Comparison of ENCODE assay signal across 15 cellular contexts in the genomic region with DNA sequence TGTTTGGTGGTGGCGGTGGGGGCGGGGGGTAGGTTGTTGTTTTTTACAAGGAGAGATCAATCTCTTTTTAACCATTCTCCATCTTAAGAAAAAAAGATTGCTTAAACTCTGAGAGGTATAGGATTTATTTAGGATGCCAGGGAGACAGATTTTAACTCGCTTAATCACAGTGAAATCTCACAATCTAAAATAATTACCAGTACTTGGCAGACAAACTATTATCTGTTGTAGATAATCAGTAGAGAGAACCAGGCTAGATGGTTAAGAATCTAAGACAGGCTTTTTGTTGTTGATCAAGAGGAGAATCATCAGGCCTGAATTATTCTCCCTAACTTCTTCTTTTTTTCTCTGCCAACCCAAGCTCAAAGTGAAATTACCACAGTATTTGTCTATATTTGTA.
DNase-seq lines count a peak whose midpoint lies in the region; ATAC-seq and TF ChIP-seq lines count a peak whose summit lies in the region.
"Had no signal": no experiment of that assay in that cellular context is flagged by ENCODE, and none has a peak within 500 bp of the region (broad histone marks: within the 10 kb centered on the region; RNA-seq: fewer than 3 reads in every experiment).

No MANE protein-coding gene starts in this region.

- WGBS in mesendoderm (ENCODE audit: extremely low coverage, insufficient coverage, low lambda C conversion rate): no CpG with 5 or more reads among the region's 3 CpGs
- 78% methylated on average over 3 of the region's 3 CpGs for WGBS in smooth muscle cell (ENCODE audit: low lambda C conversion rate)

- H3K27ac Mint-ChIP-seq in activated naive CD8-positive, alpha-beta T cell treated with anti-CD3 and anti-CD28 coated beads, Interleukin-2, amount 50 U/mL, for 24 hours: no peak overlapping the region
- H3K27ac Mint-ChIP-seq: CD4-positive, alpha-beta memory T cell had no signal

- H2BK5ac ChIP-seq in mesendoderm (ENCODE audit: low read length): no peak overlapping the region

- no peaks in the 10 kb centered on the region for H3K27me3 Mint-ChIP-seq in activated naive CD8-positive, alpha-beta T cell treated with anti-CD3 and anti-CD28 coated beads, Interleukin-2, amount 50 U/mL, for 24 hours
- H3K27me3 Mint-ChIP-seq: CD4-positive, alpha-beta memory T cell had no signal

- H3K4me1 ChIP-seq in mesendoderm (ENCODE audit: control insufficient read depth, low read depth, low read length) (peaks cover 3% of the 10 kb centered on the region), smooth muscle cell (ENCODE audit: low read depth) (peaks cover 5% of the 10 kb centered on the region)

- no peak overlapping the region for H3K9ac ChIP-seq in mesendoderm (ENCODE audit: low read length)
- H3K9ac ChIP-seq in smooth muscle cell (ENCODE audit: low read depth): no peak overlapping the region

- H3K9me3 Mint-ChIP-seq in activated naive CD8-positive, alpha-beta T cell treated with anti-CD3 and anti-CD28 coated beads, Interleukin-2, amount 50 U/mL, for 24 hours: peaks cover 6% of the 10 kb centered on the region

- H3K79me1 ChIP-seq in mesendoderm (ENCODE audit: low read length): no peaks in the 10 kb centered on the region

- H2BK15ac ChIP-seq in mesendoderm (replicated peaks; ENCODE audit: low read depth): no peak overlapping the region

- no peak overlapping the region for H3K56ac ChIP-seq in mesendoderm (ENCODE audit: low read length)

- no peak overlapping the region for H2AK5ac ChIP-seq in mesendoderm (ENCODE audit: low read length)

- no peaks in the 10 kb centered on the region for H3K36me3 Mint-ChIP-seq in activated naive CD8-positive, alpha-beta T cell treated with anti-CD3 and anti-CD28 coated beads, Interleukin-2, amount 50 U/mL, for 24 hours (ENCODE audit: low read depth)
- H3K36me3 Mint-ChIP-seq: CD4-positive, alpha-beta memory T cell had no signal

- H3K4me1 Mint-ChIP-seq in activated naive CD8-positive, alpha-beta T cell treated with anti-CD3 and anti-CD28 coated beads, Interleukin-2, amount 50 U/mL, for 24 hours: no peaks in the 10 kb centered on the region
- H3K4me1 Mint-ChIP-seq: CD4-positive, alpha-beta memory T cell had no signal

- no peaks in the 10 kb centered on the region for H3K9me3 ChIP-seq in smooth muscle cell (replicated peaks; ENCODE audit: low read depth)

- no peaks in the 10 kb centered on the region for H4K20me1 ChIP-seq in smooth muscle cell (ENCODE audit: low read depth)

- H3K79me2 ChIP-seq in mesendoderm (ENCODE audit: control insufficient read depth, insufficient read depth, low read length): no peaks in the 10 kb centered on the region
- no peaks in the 10 kb centered on the region for H3K79me2 ChIP-seq in smooth muscle cell (ENCODE audit: low read depth)

- H3F3A ChIP-seq in smooth muscle cell (ENCODE audit: low read depth): no peaks in the 10 kb centered on the region

- H3K4me2 ChIP-seq in mesendoderm (ENCODE audit: low read length): no peak overlapping the region
- no peak overlapping the region for H3K4me2 ChIP-seq in smooth muscle cell

- ATAC-seq in SK-N-SH treated with all-trans-retinoic acid at 6 μM for 48 hours: no peak
- ATAC-seq in activated naive CD8-positive, alpha-beta T cell treated with anti-CD3 and anti-CD28 coated beads, Interleukin-2, amount 50 U/mL, for 24 hours: no peak

- no peak for TF ChIP-seq CTCF in smooth muscle cell (IDR thresholded peaks at IDR 0.05; ENCODE audit: borderline replicate concordance, insufficient read depth, poor library complexity, severe bottlenecking)

- no peak overlapping the region for H2BK120ac ChIP-seq in mesendoderm (ENCODE audit: low read depth, low read length)

- no peak overlapping the region for H3K4me3 Mint-ChIP-seq in activated naive CD8-positive, alpha-beta T cell treated with anti-CD3 and anti-CD28 coated beads, Interleukin-2, amount 50 U/mL, for 24 hours
- H3K4me3 Mint-ChIP-seq: CD4-positive, alpha-beta memory T cell had no signal

- DNase-seq in mesendoderm: peak; percentile 28
- no peak for DNase-seq in smooth muscle cell (lab: John Stamatoyannopoulos, UW; ENCODE audit: unreplicated experiment)
- no peak for DNase-seq in effector CD4-positive, alpha-beta T cell
- no peak for DNase-seq in stimulated activated naive CD4-positive, alpha-beta T cell treated with Interleukin-2 at 50 U/mL for 16 hours (lab: John Stamatoyannopoulos, UW)
- no peak for DNase-seq in activated naive CD8-positive, alpha-beta T cell treated with anti-CD3 and anti-CD28 coated beads, Interleukin-2, amount 50 U/mL, for 24 hours
- DNase-seq: C1 segment of cervical spinal cord; Calu3; CD4-positive, alpha-beta memory T cell; COR-L47; DMS53; DMS79 treated with DMSO at 0.1 percent for 48 hours; GF-D8; H7; HCEC 1CT had no signal

- H3K27ac ChIP-seq in mesendoderm (ENCODE audit: low read depth, low read length) (no peak overlapping the region), smooth muscle cell (ENCODE audit: low read depth) (no peak overlapping the region)

- H3K18ac ChIP-seq in mesendoderm (ENCODE audit: low read length): no peak overlapping the region

- H2AFZ ChIP-seq in smooth muscle cell (ENCODE audit: low read depth): peak overlapping the region; percentile 45

- H3K27me3 ChIP-seq in mesendoderm (ENCODE audit: insufficient read depth, low read length, poor library complexity): no peaks in the 10 kb centered on the region
- no peaks in the 10 kb centered on the region for H3K27me3 ChIP-seq in smooth muscle cell (ENCODE audit: low read depth)

- H3K4me3 ChIP-seq in mesendoderm (ENCODE audit: low read length) (no peak overlapping the region), smooth muscle cell (no peak overlapping the region)

- no peak overlapping the region for H4K5ac ChIP-seq in mesendoderm (ENCODE audit: low read length)

- H4K8ac ChIP-seq in mesendoderm (ENCODE audit: low read depth, low read length): no peak overlapping the region

- H3K4ac ChIP-seq in mesendoderm (ENCODE audit: low read depth, low read length): no peak overlapping the region

- H3K36me3 ChIP-seq in mesendoderm (ENCODE audit: control insufficient read depth, insufficient read depth, low read length) (no peaks in the 10 kb centered on the region), smooth muscle cell (ENCODE audit: low read depth) (no peaks in the 10 kb centered on the region)

- H3K23ac ChIP-seq in mesendoderm (ENCODE audit: low read length): no peak overlapping the region

TF ChIP-seq in SK-N-SH treated with all-trans-retinoic acid at 6 μM for 48 hours, 23 proteins besides CTCF, POLR2A, EP300 and RAD21:
- TF ChIP-seq TCF4 (CRISPR knock-in tag; IDR thresholded peaks at IDR 0.05; ENCODE audit: borderline replicate concordance) (peak; percentile 42; the same call in 1 of the 2 replicates), ISL1 (CRISPR knock-in tag; IDR thresholded peaks at IDR 0.05) (peak; percentile 15; the same call in 1 of the 2 replicates)
- TF ChIP-seq, protein P1, sequence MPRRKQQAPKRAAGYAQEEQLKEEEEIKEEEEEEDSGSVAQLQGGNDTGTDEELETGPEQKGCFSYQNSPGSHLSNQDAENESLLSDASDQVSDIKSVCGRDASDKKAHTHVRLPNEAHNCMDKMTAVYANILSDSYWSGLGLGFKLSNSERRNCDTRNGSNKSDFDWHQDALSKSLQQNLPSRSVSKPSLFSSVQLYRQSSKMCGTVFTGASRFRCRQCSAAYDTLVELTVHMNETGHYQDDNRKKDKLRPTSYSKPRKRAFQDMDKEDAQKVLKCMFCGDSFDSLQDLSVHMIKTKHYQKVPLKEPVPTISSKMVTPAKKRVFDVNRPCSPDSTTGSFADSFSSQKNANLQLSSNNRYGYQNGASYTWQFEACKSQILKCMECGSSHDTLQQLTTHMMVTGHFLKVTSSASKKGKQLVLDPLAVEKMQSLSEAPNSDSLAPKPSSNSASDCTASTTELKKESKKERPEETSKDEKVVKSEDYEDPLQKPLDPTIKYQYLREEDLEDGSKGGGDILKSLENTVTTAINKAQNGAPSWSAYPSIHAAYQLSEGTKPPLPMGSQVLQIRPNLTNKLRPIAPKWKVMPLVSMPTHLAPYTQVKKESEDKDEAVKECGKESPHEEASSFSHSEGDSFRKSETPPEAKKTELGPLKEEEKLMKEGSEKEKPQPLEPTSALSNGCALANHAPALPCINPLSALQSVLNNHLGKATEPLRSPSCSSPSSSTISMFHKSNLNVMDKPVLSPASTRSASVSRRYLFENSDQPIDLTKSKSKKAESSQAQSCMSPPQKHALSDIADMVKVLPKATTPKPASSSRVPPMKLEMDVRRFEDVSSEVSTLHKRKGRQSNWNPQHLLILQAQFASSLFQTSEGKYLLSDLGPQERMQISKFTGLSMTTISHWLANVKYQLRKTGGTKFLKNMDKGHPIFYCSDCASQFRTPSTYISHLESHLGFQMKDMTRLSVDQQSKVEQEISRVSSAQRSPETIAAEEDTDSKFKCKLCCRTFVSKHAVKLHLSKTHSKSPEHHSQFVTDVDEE (CRISPR knock-in tag; IDR thresholded peaks at IDR 0.05): no peak
